1 cellular context compared by ENCODE assay signal in the genomic region with DNA sequence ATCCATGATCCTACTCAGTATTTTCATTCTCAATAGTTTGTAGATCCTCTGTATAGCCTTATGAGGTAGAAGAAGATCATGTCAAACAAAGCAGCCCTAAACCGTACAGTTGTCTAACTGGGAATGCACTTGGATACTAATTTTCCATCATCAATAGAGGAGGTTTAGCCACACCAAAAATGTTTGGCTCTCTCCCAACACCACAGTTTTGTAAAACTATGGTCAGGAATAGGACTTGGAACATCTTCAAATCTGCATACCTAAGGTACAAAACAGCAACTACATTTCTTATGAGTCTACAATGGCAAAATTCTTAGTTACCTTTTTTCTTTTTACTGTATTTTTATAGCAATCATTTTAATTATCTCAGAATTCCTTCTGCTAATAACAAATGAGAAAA.
TF ChIP-seq lines count a peak whose summit lies in the region.

No MANE protein-coding gene starts in this region.

TF ChIP-seq in endothelial cell of umbilical vein, 7 proteins besides CTCF, POLR2A, EP300 and RAD21 (continued from another document):
- no peak for TF ChIP-seq POLR2AphosphoS5 (IDR thresholded peaks at IDR 0.05; ENCODE audit: insufficient read depth, low read depth, low read length)
- TF ChIP-seq, protein P1, sequence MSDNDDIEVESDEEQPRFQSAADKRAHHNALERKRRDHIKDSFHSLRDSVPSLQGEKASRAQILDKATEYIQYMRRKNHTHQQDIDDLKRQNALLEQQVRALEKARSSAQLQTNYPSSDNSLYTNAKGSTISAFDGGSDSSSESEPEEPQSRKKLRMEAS (IDR thresholded peaks at IDR 0.05; ENCODE audit: insufficient read depth, insufficient read length) = no peak
TF ChIP-seq in endothelial cell of umbilical vein: peak in this region for 0.
